Comparison of ENCODE assay signal across 21 cellular contexts in the genomic region with DNA sequence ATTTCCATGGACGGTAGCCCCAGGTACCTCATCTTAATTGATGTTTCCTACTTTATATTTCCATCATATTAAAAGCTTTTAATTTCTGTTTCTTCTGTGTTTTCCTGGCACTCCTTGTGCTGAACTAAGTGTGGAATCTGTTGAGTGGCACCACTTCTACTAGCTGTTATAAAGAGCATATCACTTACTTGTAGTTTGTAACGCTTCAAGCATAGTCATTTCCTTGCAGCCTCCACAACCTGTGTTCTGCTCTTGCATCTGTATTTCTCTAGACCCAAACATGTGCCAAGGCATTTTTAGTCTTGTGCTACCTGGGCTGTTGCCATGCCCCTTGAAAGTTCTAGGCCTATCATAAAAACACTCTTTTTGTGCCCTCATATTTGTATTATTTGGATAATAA. TPM values are rescaled to one million over a fixed set of nuclear protein-coding genes. Genes with fewer than 3 reads are reported as not detected.
A peak's percentile ranks its signal among the peaks of the same experiment; 100 is the strongest.
DNase-seq lines count a peak whose midpoint lies in the region; ATAC-seq and TF ChIP-seq lines count a peak whose summit lies in the region.
"Had no signal": no experiment of that assay in that cellular context is flagged by ENCODE, and none has a peak within 500 bp of the region (broad histone marks: within the 10 kb centered on the region; RNA-seq: fewer than 3 reads in every experiment).

No MANE protein-coding gene starts in this region.

- H3K4me1 ChIP-seq in Loucy (ENCODE audit: insufficient read depth, low read length, poor library complexity, severe bottlenecking) (peaks cover 18% of the 10 kb centered on the region), thyroid gland (peaks cover 17 to 20% of the 10 kb centered on the region in 2 donors)
- H3K4me1 ChIP-seq: A549, BE2C, SJSA1 had no signal

- 0 out of 2 replicates have a peak, but pooled peaks cover 6% of the 10 kb centered on the region for H3K36me3 ChIP-seq in Loucy (ENCODE audit: insufficient read depth, low read length)
- no peaks in the 10 kb centered on the region for H3K36me3 ChIP-seq in thyroid gland
- H3K36me3 ChIP-seq: BE2C, Peyer's patch had no signal

- ATAC-seq in left lobe of liver (peak; percentile 21), HG02938 (IDR thresholded peaks at IDR 0.05; ENCODE audit: unreplicated experiment) (no peak), HG02885 (IDR thresholded peaks at IDR 0.05; ENCODE audit: poor library complexity, unreplicated experiment) (no peak)
- ATAC-seq: A549 had no signal

- peaks cover 78% of the 10 kb centered on the region for H4K20me1 ChIP-seq in Loucy (ENCODE audit: insufficient read depth, low read length, poor library complexity, severe bottlenecking)

- no peak for TF ChIP-seq POLR2A in thyroid gland (IDR thresholded peaks at IDR 0.05)

- no peak for TF ChIP-seq CTCF in Loucy (conservative IDR thresholded peaks at IDR 0.05; ENCODE audit: low read length)
- no peak for TF ChIP-seq CTCF in thyroid gland (IDR thresholded peaks at IDR 0.05)

- no peak for DNase-seq in activated naive CD8-positive, alpha-beta T cell treated with anti-CD3 and anti-CD28 coated beads for 36 hours
- DNase-seq in left lobe of liver (ENCODE audit: low spot score) = no peak
- DNase-seq in thyroid gland = peak; percentile 12 to 31
- DNase-seq: BE2C, DMS79, Kasumi-1, MM.1S, NCI-H1048, NCI-H1436, NCI-H1930, NCI-H2171, NCI-H345, NCI-H524, NCI-H774, Peyer's patch had no signal

- peaks cover 64% of the 10 kb centered on the region for H3K4me1 Mint-ChIP-seq in activated naive CD8-positive, alpha-beta T cell (ENCODE audit: low read depth)
- H3K4me1 Mint-ChIP-seq in activated naive CD8-positive, alpha-beta T cell treated with anti-CD3 and anti-CD28 coated beads for 36 hours = peaks cover 35% of the 10 kb centered on the region

- no peak overlapping the region for H3K4me3 Mint-ChIP-seq in activated naive CD8-positive, alpha-beta T cell
- H3K4me3 Mint-ChIP-seq in activated naive CD8-positive, alpha-beta T cell treated with anti-CD3 and anti-CD28 coated beads for 36 hours = no peak overlapping the region

- peak overlapping the region; percentile 3 for H3K27ac Mint-ChIP-seq in activated naive CD8-positive, alpha-beta T cell
- H3K27ac Mint-ChIP-seq in activated naive CD8-positive, alpha-beta T cell treated with anti-CD3 and anti-CD28 coated beads for 36 hours = no peak overlapping the region

- H3K27me3 Mint-ChIP-seq in activated naive CD8-positive, alpha-beta T cell = no peaks in the 10 kb centered on the region
- H3K27me3 Mint-ChIP-seq in activated naive CD8-positive, alpha-beta T cell treated with anti-CD3 and anti-CD28 coated beads for 36 hours = no peaks in the 10 kb centered on the region

- 65 to 77% methylated on average over 2 of the region's 2 CpGs for WGBS in thyroid gland, 2 donors

- H3K9ac ChIP-seq in Loucy (ENCODE audit: low read depth, low read length, poor library complexity, severe bottlenecking) = no peak overlapping the region

- no peaks in the 10 kb centered on the region for H3K9me2 ChIP-seq in Loucy (replicated peaks; ENCODE audit: low read depth, low read length)

- H3K79me2 ChIP-seq in Loucy (ENCODE audit: insufficient read depth, low read length) = peaks cover 98% of the 10 kb centered on the region

- H3F3A ChIP-seq in Loucy (ENCODE audit: low read depth) = no peaks in the 10 kb centered on the region

- no peaks in the 10 kb centered on the region for H3K27me3 ChIP-seq in Loucy (ENCODE audit: insufficient read depth, low read length, poor library complexity, severe bottlenecking)
- no peaks in the 10 kb centered on the region for H3K27me3 ChIP-seq in thyroid gland
- H3K27me3 ChIP-seq: BE2C, Peyer's patch, SJSA1 had no signal

- peak overlapping the region; percentile 15 for H3K4me2 ChIP-seq in Loucy (ENCODE audit: low read depth, low read length, poor library complexity, severe bottlenecking)
- H3K4me2 ChIP-seq: A549 had no signal

- H3K4me3 ChIP-seq in Loucy (ENCODE audit: low read length, poor library complexity, severe bottlenecking) = no peak overlapping the region
- no peak overlapping the region for H3K4me3 ChIP-seq in thyroid gland (replicated peaks in 1 of 3)
- H3K4me3 ChIP-seq: A549, Peyer's patch, SJSA1 had no signal

- 0 out of 2 replicates have a peak, but pooled peaks cover 2% of the 10 kb centered on the region for H3K9me3 ChIP-seq in Loucy (ENCODE audit: insufficient read depth, low read depth, low read length)
- H3K9me3 ChIP-seq in thyroid gland = no peaks in the 10 kb centered on the region
- H3K9me3 ChIP-seq: BE2C, Peyer's patch, SJSA1 had no signal

- H3K27ac ChIP-seq in thyroid gland = no peak overlapping the region
- H3K27ac ChIP-seq: A549, Peyer's patch, SJSA1 had no signal

- peaks cover 8% of the 10 kb centered on the region for H3K36me3 Mint-ChIP-seq in activated naive CD8-positive, alpha-beta T cell
- peaks cover 31% of the 10 kb centered on the region for H3K36me3 Mint-ChIP-seq in activated naive CD8-positive, alpha-beta T cell treated with anti-CD3 and anti-CD28 coated beads for 36 hours

- H2AFZ ChIP-seq in Loucy (ENCODE audit: low read length) = no peak overlapping the region

- H3K9me3 Mint-ChIP-seq in activated naive CD8-positive, alpha-beta T cell (ENCODE audit: low read depth) = peaks cover 3% of the 10 kb centered on the region
- peaks cover 12% of the 10 kb centered on the region for H3K9me3 Mint-ChIP-seq in activated naive CD8-positive, alpha-beta T cell treated with anti-CD3 and anti-CD28 coated beads for 36 hours

- intact Hi-C loops in thyroid gland (cut with DNase I) = no loop called here

RNA-seq across cellular contexts. Expression of gene ZNF654, which starts 16.0 kb away (rescaled TPM):
- total RNA-seq in activated naive CD8-positive, alpha-beta T cell treated with anti-CD3 and anti-CD28 coated beads for 36 hours = 10 to 100 TPM; 16.2 to 17.2 TPM
- total RNA-seq in left lobe of liver (7.2 TPM), thyroid gland (10 to 100 TPM; 14.0 to 28.8 (median 15.7) TPM)

RNA-seq across cellular contexts. Expression of gene CGGBP1, which starts 16.3 kb away (rescaled TPM):
- 10 to 100 TPM; 69.8 to 75.4 TPM for total RNA-seq in activated naive CD8-positive, alpha-beta T cell treated with anti-CD3 and anti-CD28 coated beads for 36 hours
- 22.6 TPM for total RNA-seq in left lobe of liver
- 100 to 1,000 TPM in 1 of 4 donors, 10 to 100 TPM in 3; 85.7 to 122 (median 90.9) TPM for total RNA-seq in thyroid gland

Comparison
In these comparisons a context has a peak if more than half of its experiments do, and no peak if none do; other contexts are left out.
1. DNase-seq: peak in thyroid gland (2 of 2); none in activated naive CD8-positive, alpha-beta T cell treated with anti-CD3 and anti-CD28 coated beads for 36 hours (single experiment) and left lobe of liver (single experiment).